In genomic region chr4:97513917-97514316, GRCh38 we compare ENCODE assay signal across 1 cellular context.
TF ChIP-seq lines count a peak whose summit lies in the region.

No MANE protein-coding gene starts in this region.

TF ChIP-seq in HCT116, 20 proteins besides CTCF, POLR2A, EP300 and RAD21:
- TF ChIP-seq POLR2AphosphoS5 (IDR thresholded peaks at IDR 0.05; ENCODE audit: low read depth, low read length) = no peak
- no peak for TF ChIP-seq FOSL1 (IDR thresholded peaks at IDR 0.05; ENCODE audit: low read depth)
- no peak for TF ChIP-seq YY1 (IDR thresholded peaks at IDR 0.05; ENCODE audit: extremely low read depth, insufficient replicate concordance, low read depth, low read length)
- no peak for TF ChIP-seq SP1 (IDR thresholded peaks at IDR 0.05; ENCODE audit: low read depth)
- TF ChIP-seq EGR1 (IDR thresholded peaks at IDR 0.05; ENCODE audit: low read depth) = no peak
- TF ChIP-seq TCF7L2 (IDR thresholded peaks at IDR 0.05; ENCODE audit: borderline replicate concordance, extremely low read depth, insufficient read depth, insufficient read length) = no peak
- no peak for TF ChIP-seq ELF1 (IDR thresholded peaks at IDR 0.05; ENCODE audit: borderline replicate concordance, low read depth)
- TF ChIP-seq ZFX (IDR thresholded peaks at IDR 0.05) = no peak
- TF ChIP-seq CBX3 (IDR thresholded peaks at IDR 0.05; ENCODE audit: low read depth) = no peak
- TF ChIP-seq EZH2phosphoT487 (IDR thresholded peaks at IDR 0.05; ENCODE audit: borderline replicate concordance) = no peak
- TF ChIP-seq ZBTB33 (IDR thresholded peaks at IDR 0.05; ENCODE audit: extremely low read depth, insufficient replicate concordance, low read length) = no peak
- TF ChIP-seq SIN3A (IDR thresholded peaks at IDR 0.05; ENCODE audit: low read depth) = no peak
- TF ChIP-seq SRF (IDR thresholded peaks at IDR 0.05; ENCODE audit: low read depth) = no peak
- no peak for TF ChIP-seq ZNF274 (IDR thresholded peaks at IDR 0.05; ENCODE audit: low read depth, low read length)
- no peak for TF ChIP-seq ATF3 (IDR thresholded peaks at IDR 0.05)
- TF ChIP-seq JUND (IDR thresholded peaks at IDR 0.05) = no peak
- TF ChIP-seq EZH2 (IDR thresholded peaks at IDR 0.05) = no peak
- TF ChIP-seq CEBPB (IDR thresholded peaks at IDR 0.05; ENCODE audit: low read depth) = no peak
